In genomic region chr1:113140588-113141446, GRCh38 we compare ENCODE assay signal across 8 cellular contexts.
A peak's percentile ranks its signal among the peaks of the same experiment; 100 is the strongest.
DNase-seq lines count a peak whose midpoint lies in the region; ATAC-seq and TF ChIP-seq lines count a peak whose summit lies in the region.

No MANE protein-coding gene starts in this region.

- H3K9me2 ChIP-seq in HCT116 (ENCODE audit: insufficient read depth): no peaks in the 10 kb centered on the region

- H3K27ac ChIP-seq in HCT116 (ENCODE audit: low read depth, low read length): no peak overlapping the region

- peak; percentile 83 to 97 (median 85) for TF ChIP-seq CTCF in HCT116 (IDR thresholded peaks at IDR 0.05 in 2 of 3, conservative IDR thresholded peaks at IDR 0.05 in 1 of 3; ENCODE audit: borderline replicate concordance in 1 of 3, insufficient read depth in 1 of 3, low read depth in 2 of 3, low read length in 2 of 3)

- no peaks in the 10 kb centered on the region for H3K36me3 ChIP-seq in HCT116 (ENCODE audit: control insufficient read depth in 1 of 2, insufficient read depth in 2 of 2, low read length in 2 of 2)

- H3K4me2 ChIP-seq in HCT116 (ENCODE audit: low read length): 0 out of 2 replicates have a peak overlapping the region, but pooled peaks have one; percentile 2

- no peak overlapping the region for H3K4me3 ChIP-seq in HCT116 (replicated peaks in 1 of 2; ENCODE audit: low read depth in 1 of 2, low read length in 2 of 2)

- peak overlapping the region; percentile 94 for H2AFZ ChIP-seq in HCT116 (ENCODE audit: low read depth, low read length, poor library complexity, severe bottlenecking)

- POLR2A ChIA-PET in HCT116 (lab: Charles Lee): no interaction called here

- no peaks in the 10 kb centered on the region for H3K79me2 ChIP-seq in HCT116 (ENCODE audit: insufficient read depth, low read length)

- H3K27me3 ChIP-seq in HCT116 (ENCODE audit: insufficient read depth, low read length): no peaks in the 10 kb centered on the region

- intact Hi-C loops in HCT116 (cut with micrococcal nuclease): loop anchor here (1.0 kb wide), 2 partner anchors 312 to 537 kb away; no protein-coding TSS in a partner anchor
- intact Hi-C loops in left ventricle myocardium superior (cut with micrococcal nuclease): loop anchor here (2.0 kb wide), 1 partner anchor 536 kb away; no protein-coding TSS in a partner anchor

- ATAC-seq in HCT116 (peak; percentile 94), left ventricle myocardium superior (peak; percentile 91), HG03439 (IDR thresholded peaks at IDR 0.05; ENCODE audit: unreplicated experiment) (no peak)

- RAD21 ChIA-PET in HCT116 (lab: Charles Lee; ENCODE audit: low non-redundant PET in 1 of 2, low total read pairs in 2 of 2, uncharacterized antibody in 2 of 2, unreplicated experiment in 2 of 2): interaction anchor here in 1 of 2 experiments (1.2 kb wide), 1 partner anchor 312 kb away, joined by 3 read pairs; no protein-coding TSS in a partner anchor

- DNase-seq in GM04504 (ENCODE audit: low read depth): peak; percentile 28
- DNase-seq in HCT116 (ENCODE audit: low read depth, low spot score): peak; percentile 43
- DNase-seq in NCI-H1092 (lab: John Stamatoyannopoulos, UW): peak; percentile 50
- peak; percentile 30 for DNase-seq in T follicular helper cell (ENCODE audit: low read depth)
- peak in 47 of 56 donors; percentile 8 to 76 (median 40) for DNase-seq in amygdala (lab: John Stamatoyannopoulos, UW)
- DNase-seq in left ventricle myocardium superior: peak; percentile 59
- peak; percentile 86 for DNase-seq in retina

- BruUV-seq in HCT116 (replicated peaks; lab: Mats Ljungman, UMichigan): no TSS peak

- peaks cover 0 to 14% of the 10 kb centered on the region in 2 experiments; a peak in 2 of 4 replicates for H3K4me1 ChIP-seq in HCT116 (ENCODE audit: control insufficient read depth in 1 of 2, insufficient read depth in 2 of 2, low read length in 2 of 2)

- no peaks in the 10 kb centered on the region for H3K9me3 ChIP-seq in HCT116 (ENCODE audit: control insufficient read depth in 1 of 2, insufficient read depth in 1 of 2, low read depth in 1 of 2, low read length in 2 of 2)

- no peaks in the 10 kb centered on the region for H4K20me1 ChIP-seq in HCT116 (ENCODE audit: insufficient read depth)

- no peak for TF ChIP-seq POLR2A in HCT116 (IDR thresholded peaks at IDR 0.05; ENCODE audit: borderline replicate concordance, extremely low read depth, insufficient read depth, insufficient read length)

- CTCF ChIA-PET in HCT116 (lab: Charles Lee): interaction anchor here (1.9 to 3.4 kb wide), 4 partner anchors 68 to 537 kb away, joined by 5 to 22 read pairs (median 10); partner anchors contain the start of gene LRIG2

- peak; percentile 96 for TF ChIP-seq RAD21 in HCT116 (IDR thresholded peaks at IDR 0.05; ENCODE audit: low read depth)

- no peak overlapping the region for H3K9ac ChIP-seq in HCT116 (ENCODE audit: low read length)

TF ChIP-seq in HCT116, 20 proteins besides CTCF, POLR2A, EP300 and RAD21:
- TF ChIP-seq YY1 (IDR thresholded peaks at IDR 0.05; ENCODE audit: extremely low read depth, insufficient replicate concordance, low read depth, low read length) (peak; percentile 40), JUND (IDR thresholded peaks at IDR 0.05) (no peak)

Comparison
In these comparisons a context has a peak if more than half of its experiments do, and no peak if none do; other contexts are left out.
1. DNase-seq: peak in every context shown above with its lines; median percentile 86 in retina; 59 in left ventricle myocardium superior; 50 in NCI-H1092; 43 in HCT116; 40 in amygdala; 30 in T follicular helper cell; 28 in GM04504.